8 cellular contexts compared by ENCODE assay signal in genomic region chr4:186190456-186191265, GRCh38. TPM values are rescaled to one million over a fixed set of nuclear protein-coding genes. Genes with fewer than 3 reads are reported as not detected.
DNase-seq lines count a peak whose midpoint lies in the region; ATAC-seq and TF ChIP-seq lines count a peak whose summit lies in the region.

No MANE protein-coding gene starts in this region.

- peak overlapping the region; percentile 89 for H3K27ac Mint-ChIP-seq in osteocyte (ENCODE audit: unreplicated experiment)

- H3K4me3 ChIP-seq in AG10803 (ENCODE audit: low read length) = peak overlapping the region; percentile 79

- peaks cover 2% of the 10 kb centered on the region for H3K27me3 Mint-ChIP-seq in osteocyte (ENCODE audit: unreplicated experiment)

- DNase-seq in AG10803 (ENCODE audit: low read depth) (peak; percentile 10), NOMO-1 treated with DMSO at 0.1 percent for 48 hours (lab: John Stamatoyannopoulos, UW; ENCODE audit: unreplicated experiment) (peak; percentile 28), activated gamma-delta T cell (lab: John Stamatoyannopoulos, UW) (peak; percentile 39), germinal center (ENCODE audit: low spot score) (peak; percentile 69), osteocyte (ENCODE audit: extremely low spot score, unreplicated experiment) (no peak), glomerular visceral epithelial cell (ENCODE audit: extremely low spot score) (no peak)

- TF ChIP-seq CTCF in AG10803 (conservative IDR thresholded peaks at IDR 0.05; ENCODE audit: low read length) (0 out of 2 replicates have a peak, but pooled peaks have one; percentile 8), osteocyte (IDR thresholded peaks at IDR 0.05) (peak; percentile 18)

- H3K4me1 Mint-ChIP-seq in osteocyte (ENCODE audit: unreplicated experiment) = peaks cover 24% of the 10 kb centered on the region

- H3K36me3 Mint-ChIP-seq in osteocyte (ENCODE audit: unreplicated experiment) = peaks cover 3% of the 10 kb centered on the region

- no peaks in the 10 kb centered on the region for H3K9me3 Mint-ChIP-seq in osteocyte (ENCODE audit: unreplicated experiment)

- ATAC-seq in GM18870 (IDR thresholded peaks at IDR 0.05; ENCODE audit: unreplicated experiment) = peak; percentile 24
- peak; percentile 43 for ATAC-seq in HG03066 (IDR thresholded peaks at IDR 0.05; ENCODE audit: low read depth, unreplicated experiment)

- peak overlapping the region; percentile 84 for H3K4me3 Mint-ChIP-seq in osteocyte (ENCODE audit: unreplicated experiment)

RNA-seq across cellular contexts. Expression of gene CYP4V2, which starts 0.7 kb away (rescaled TPM):
- total RNA-seq in osteocyte = 14.1 and 14.4 TPM in 2 replicates

RNA-seq across cellular contexts. Expression of gene KLKB1, which starts 36.6 kb away (rescaled TPM):
- total RNA-seq in osteocyte = 0.43 TPM in 1 of 2 replicates, not detected in the other

Comparison
In these comparisons a context has a peak if more than half of its experiments do, and no peak if none do; other contexts are left out.
1. DNase-seq: peak in AG10803 (single experiment), NOMO-1 treated with DMSO at 0.1 percent for 48 hours (single experiment), activated gamma-delta T cell (single experiment) and germinal center (single experiment); none in osteocyte (single experiment) and glomerular visceral epithelial cell (single experiment).